19 cellular contexts compared by ENCODE assay signal in the genomic region with DNA sequence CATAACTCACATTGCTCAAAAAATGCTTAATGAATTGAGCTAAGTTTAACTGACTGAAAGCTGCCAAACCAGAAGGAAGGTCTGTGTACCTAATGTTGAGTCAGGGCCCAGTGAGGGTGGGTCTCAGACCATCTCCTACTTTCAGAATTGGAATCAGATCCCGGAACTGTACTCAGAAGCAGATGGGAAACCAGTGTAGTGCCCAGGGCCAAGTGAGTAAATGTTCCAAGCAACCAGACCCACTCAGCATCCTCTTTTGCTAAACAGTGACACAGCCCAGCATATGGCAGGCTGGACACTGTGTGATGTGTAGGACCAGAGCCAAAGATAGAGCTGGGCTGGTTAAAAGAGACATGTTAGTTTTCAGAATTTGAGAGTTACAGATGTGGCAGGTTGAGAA.
"Had no signal": no experiment of that assay in that cellular context is flagged by ENCODE, and none has a peak within 500 bp of the region (broad histone marks: within the 10 kb centered on the region; RNA-seq: fewer than 3 reads in every experiment).

No MANE protein-coding gene starts in this region.

- H3K9me3 Mint-ChIP-seq: activated CD4-positive, alpha-beta T cell treated with anti-CD3 and anti-CD28 coated beads, Interleukin-2, amount 10 ng/mL, durations not matched to agents 24 days and 14 days; activated T-cell treated with anti-CD3 and anti-CD28 coated beads, Interleukin-2, amount 50 U/mL, for 72 hours; brain; nephron progenitor cell had no signal

- H3K79me2 ChIP-seq: hepatocyte had no signal

- H3K4me3 Mint-ChIP-seq: activated CD4-positive, alpha-beta T cell treated with anti-CD3 and anti-CD28 coated beads, Interleukin-2, amount 10 ng/mL, durations not matched to agents 24 days and 14 days; activated T-cell treated with anti-CD3 and anti-CD28 coated beads, Interleukin-2, amount 50 U/mL, for 72 hours; brain; effector memory CD8-positive, alpha-beta T cell; nephron progenitor cell had no signal

- H3K4me2 ChIP-seq: hepatocyte had no signal

- H3K36me3 ChIP-seq: sigmoid colon, spleen, stomach had no signal

- H3K9me3 ChIP-seq: psoas muscle, sigmoid colon, spleen, stomach, testis had no signal

- H3K27me3 Mint-ChIP-seq: activated CD4-positive, alpha-beta T cell treated with anti-CD3 and anti-CD28 coated beads, Interleukin-2, amount 10 ng/mL, durations not matched to agents 24 days and 14 days; effector memory CD8-positive, alpha-beta T cell had no signal

- H3K36me3 Mint-ChIP-seq: activated naive CD4-positive, alpha-beta T cell treated with anti-CD3 and anti-CD28 coated beads, Interleukin-2, amount 50 U/mL, for 72 hours; brain had no signal

- H3K4me1 Mint-ChIP-seq: activated CD4-positive, alpha-beta T cell treated with anti-CD3 and anti-CD28 coated beads, Interleukin-2, amount 10 ng/mL, durations not matched to agents 24 days and 14 days; nephron progenitor cell had no signal

- DNase-seq: activated CD4-positive, alpha-beta T cell treated with anti-CD3 and anti-CD28 coated beads, Interleukin-2, amount 10 ng/mL, durations not matched to agents 24 days and 14 days; activated CD4-positive, CD25-positive, alpha-beta regulatory T cell; activated CD8-positive, alpha-beta memory T cell treated with anti-CD3 and anti-CD28 coated beads, Interleukin-2, amount 50 U/mL, for 48 hours; activated gamma-delta T cell; activated T-cell treated with anti-CD3 and anti-CD28 coated beads, Interleukin-2, amount 50 U/mL, for 72 hours; amniotic stem cell; dermis blood vessel endothelial cell; effector memory CD8-positive, alpha-beta T cell; erythroblast; nephron progenitor cell; psoas muscle; sigmoid colon; spleen; stomach; SW 1271; testis had no signal

- H3K27me3 ChIP-seq: hepatocyte, sigmoid colon, spleen, stomach, testis had no signal

- H3K27ac ChIP-seq: hepatocyte, psoas muscle, sigmoid colon, spleen, stomach had no signal

- H3K4me3 ChIP-seq: hepatocyte, psoas muscle, sigmoid colon, spleen, stomach, testis had no signal

- H2AFZ ChIP-seq: hepatocyte had no signal

- H3K4me1 ChIP-seq: psoas muscle, sigmoid colon, spleen, stomach had no signal

- H3K27ac Mint-ChIP-seq: activated CD4-positive, alpha-beta T cell treated with anti-CD3 and anti-CD28 coated beads, Interleukin-2, amount 10 ng/mL, durations not matched to agents 24 days and 14 days; activated naive CD4-positive, alpha-beta T cell treated with anti-CD3 and anti-CD28 coated beads, Interleukin-2, amount 50 U/mL, for 72 hours; activated T-cell treated with anti-CD3 and anti-CD28 coated beads, Interleukin-2, amount 50 U/mL, for 72 hours; brain; effector memory CD8-positive, alpha-beta T cell; nephron progenitor cell had no signal

- ATAC-seq: activated naive CD4-positive, alpha-beta T cell treated with anti-CD3 and anti-CD28 coated beads, Interleukin-2, amount 50 U/mL, for 72 hours; activated T-cell treated with anti-CD3 and anti-CD28 coated beads, Interleukin-2, amount 50 U/mL, for 72 hours; effector memory CD8-positive, alpha-beta T cell; psoas muscle had no signal
